In the genomic region with DNA sequence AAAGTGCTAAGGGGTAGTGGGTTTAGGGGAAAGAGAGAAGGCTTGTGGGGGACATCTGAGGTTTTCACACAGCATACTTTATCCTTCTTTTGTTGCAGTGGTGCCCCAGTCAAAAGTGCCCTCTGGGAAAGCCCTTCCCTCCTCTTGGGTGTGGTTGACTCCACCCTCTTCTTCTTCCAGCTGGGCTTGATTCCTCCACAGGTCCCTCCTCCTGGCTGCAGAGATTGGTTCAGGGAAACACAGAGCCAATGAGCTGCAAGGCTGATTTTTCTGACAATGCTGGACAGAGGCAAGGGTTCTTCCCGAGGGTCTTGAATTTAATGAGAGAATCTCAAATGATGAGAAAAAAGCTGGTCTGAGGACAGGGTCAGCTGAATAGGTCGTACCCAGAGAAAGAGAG, we compare ENCODE assay signal across 2 cellular contexts. TPM values are rescaled to one million over a fixed set of nuclear protein-coding genes. Genes with fewer than 3 reads are reported as not detected.
"Had no signal": no experiment of that assay in that cellular context is flagged by ENCODE, and none has a peak within 500 bp of the region (broad histone marks: within the 10 kb centered on the region; RNA-seq: fewer than 3 reads in every experiment).

No MANE protein-coding gene starts in this region.

RNA-seq across cellular contexts. Expression of gene SYT15B, which starts 7.4 kb away (rescaled TPM):
- total RNA-seq: LHCN-M2, M059J had no signal
